Comparison of ENCODE assay signal across 31 cellular contexts in the genomic region with DNA sequence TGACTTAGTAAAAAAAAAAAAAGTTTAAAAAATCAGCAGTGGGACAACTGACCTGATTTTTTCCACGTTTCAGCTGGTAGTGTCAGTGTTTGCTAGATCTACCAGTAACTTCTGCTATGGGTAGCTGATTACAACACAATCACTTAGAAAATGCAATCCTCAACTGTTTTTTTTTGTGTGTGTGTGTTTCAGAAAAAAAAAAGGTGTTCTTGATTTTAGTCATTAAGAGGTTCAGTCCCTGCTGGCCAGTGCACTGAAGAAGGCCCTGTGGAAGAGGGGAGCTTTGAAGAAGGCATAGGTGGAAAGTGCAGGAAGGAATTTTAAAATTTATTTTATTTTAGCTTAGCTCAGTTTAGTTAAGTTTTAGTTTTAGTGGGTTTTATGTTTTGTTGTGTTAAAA. TPM values are rescaled to one million over a fixed set of nuclear protein-coding genes. Genes with fewer than 3 reads are reported as not detected.
DNase-seq lines count a peak whose midpoint lies in the region; ATAC-seq and TF ChIP-seq lines count a peak whose summit lies in the region.
"Had no signal": no experiment of that assay in that cellular context is flagged by ENCODE, and none has a peak within 500 bp of the region (broad histone marks: within the 10 kb centered on the region; RNA-seq: fewer than 3 reads in every experiment).

No MANE protein-coding gene starts in this region.

- H3K36me3 Mint-ChIP-seq in activated CD8-positive, alpha-beta memory T cell treated with anti-CD3 and anti-CD28 coated beads, Interleukin-2, amount 10 ng/mL, durations not matched to agents 7 days and 5 days = peaks cover 6% of the 10 kb centered on the region
- no peaks in the 10 kb centered on the region for H3K36me3 Mint-ChIP-seq in stimulated activated naive CD8-positive, alpha-beta T cell treated with anti-CD3 and anti-CD28 coated beads, Interleukin-15, Interleukin-2, amounts not matched to agents 100 ng/mL and 50 ng/mL, for 24 hours (ENCODE audit: low read depth)
- H3K36me3 Mint-ChIP-seq: activated naive CD8-positive, alpha-beta T cell; mesothelial cell of epicardium; stimulated activated naive B cell treated with anti-CD40 and anti-IgM and Interleukin-4, amounts not matched to agents 10 μg/mL and 1 μg/mL and 100 μg/mL, for 72 hours had no signal

- peaks cover 30% of the 10 kb centered on the region for H3K4me1 Mint-ChIP-seq in activated CD8-positive, alpha-beta memory T cell treated with anti-CD3 and anti-CD28 coated beads, Interleukin-2, amount 10 ng/mL, durations not matched to agents 7 days and 5 days
- peaks cover 37% of the 10 kb centered on the region for H3K4me1 Mint-ChIP-seq in stimulated activated naive CD8-positive, alpha-beta T cell treated with anti-CD3 and anti-CD28 coated beads, Interleukin-15, Interleukin-2, amounts not matched to agents 100 ng/mL and 50 ng/mL, for 24 hours (ENCODE audit: low read depth)
- H3K4me1 Mint-ChIP-seq: mesothelial cell of epicardium had no signal

- no peaks in the 10 kb centered on the region for H3K9me3 ChIP-seq in thyroid gland
- H3K9me3 ChIP-seq: A549, HAP-1, SJCRH30, testis, vagina had no signal

- TF ChIP-seq POLR2A in thyroid gland (IDR thresholded peaks at IDR 0.05) (no peak), GM18505 (IDR thresholded peaks at IDR 0.05; ENCODE audit: borderline replicate concordance, extremely low read depth, insufficient read depth, insufficient read length) (no peak)

- H3K27me3 ChIP-seq in HL-60 (ENCODE audit: insufficient read depth, poor library complexity, severe bottlenecking) = no peaks in the 10 kb centered on the region
- H3K27me3 ChIP-seq in thyroid gland = no peaks in the 10 kb centered on the region
- H3K27me3 ChIP-seq: SJCRH30, testis, vagina had no signal

- ATAC-seq in activated CD8-positive, alpha-beta memory T cell treated with anti-CD3 and anti-CD28 coated beads, Interleukin-2, amount 10 ng/mL, durations not matched to agents 7 days and 5 days = peak; percentile 22
- ATAC-seq in GM18505 (IDR thresholded peaks at IDR 0.05; ENCODE audit: unreplicated experiment) = no peak
- ATAC-seq: A549; effector memory CD8-positive, alpha-beta T cell; K562; naive thymus-derived CD4-positive, alpha-beta T cell; stimulated activated naive B cell treated with anti-CD40 and anti-IgM and Interleukin-4, amounts not matched to agents 10 μg/mL and 1 μg/mL and 100 μg/mL, for 72 hours had no signal

- peak overlapping the region; percentile 68 for H3K27ac ChIP-seq in HL-60 (replicated peaks)
- H3K27ac ChIP-seq in thyroid gland = no peak overlapping the region
- H3K27ac ChIP-seq: A549, SJCRH30, testis, vagina had no signal

- H3K4me3 ChIP-seq in HL-60 (replicated peaks; ENCODE audit: insufficient read depth, low read length) (no peak overlapping the region), thyroid gland (replicated peaks in 1 of 3) (no peak overlapping the region)
- H3K4me3 ChIP-seq: A549, HAP-1, K562, SJCRH30, testis, vagina had no signal

- no peak overlapping the region for H3K27ac Mint-ChIP-seq in activated CD8-positive, alpha-beta memory T cell treated with anti-CD3 and anti-CD28 coated beads, Interleukin-2, amount 10 ng/mL, durations not matched to agents 7 days and 5 days
- H3K27ac Mint-ChIP-seq in stimulated activated naive CD8-positive, alpha-beta T cell treated with anti-CD3 and anti-CD28 coated beads, Interleukin-15, Interleukin-2, amounts not matched to agents 100 ng/mL and 50 ng/mL, for 24 hours = peak overlapping the region; percentile 58
- H3K27ac Mint-ChIP-seq: mesothelial cell of epicardium; stimulated activated naive B cell treated with anti-CD40 and anti-IgM and Interleukin-4, amounts not matched to agents 10 μg/mL and 1 μg/mL and 100 μg/mL, for 72 hours had no signal

- TF ChIP-seq CTCF in HL-60 (IDR thresholded peaks at IDR 0.05; ENCODE audit: insufficient read depth, low read length) (no peak), thyroid gland (IDR thresholded peaks at IDR 0.05) (no peak)

- intact Hi-C loops in thyroid gland (cut with DNase I) = no loop called here

- no peaks in the 10 kb centered on the region for H3K4me1 ChIP-seq in thyroid gland
- H3K4me1 ChIP-seq: A549, HAP-1, SJCRH30, testis, vagina had no signal

- no peaks in the 10 kb centered on the region for H3K9me3 Mint-ChIP-seq in activated CD8-positive, alpha-beta memory T cell treated with anti-CD3 and anti-CD28 coated beads, Interleukin-2, amount 10 ng/mL, durations not matched to agents 7 days and 5 days (ENCODE audit: low read depth)
- H3K9me3 Mint-ChIP-seq in stimulated activated naive CD8-positive, alpha-beta T cell treated with anti-CD3 and anti-CD28 coated beads, Interleukin-15, Interleukin-2, amounts not matched to agents 100 ng/mL and 50 ng/mL, for 24 hours = no peaks in the 10 kb centered on the region
- H3K9me3 Mint-ChIP-seq: effector memory CD8-positive, alpha-beta T cell; mesothelial cell of epicardium; naive thymus-derived CD4-positive, alpha-beta T cell; stimulated activated naive B cell treated with anti-CD40 and anti-IgM and Interleukin-4, amounts not matched to agents 10 μg/mL and 1 μg/mL and 100 μg/mL, for 72 hours had no signal

- CTCF ChIA-PET in activated CD8-positive, alpha-beta memory T cell treated with anti-CD3 and anti-CD28 coated beads, Interleukin-2, amount 10 ng/mL, durations not matched to agents 7 days and 5 days (lab: Charles Lee) = interaction anchor here (1.0 to 1.2 kb wide), 2 partner anchors 10 to 26 kb away, joined by 3 read pairs; no protein-coding TSS in a partner anchor

- H3K4me3 Mint-ChIP-seq in activated CD8-positive, alpha-beta memory T cell treated with anti-CD3 and anti-CD28 coated beads, Interleukin-2, amount 10 ng/mL, durations not matched to agents 7 days and 5 days = no peak overlapping the region
- no peak overlapping the region for H3K4me3 Mint-ChIP-seq in stimulated activated naive CD8-positive, alpha-beta T cell treated with anti-CD3 and anti-CD28 coated beads, Interleukin-15, Interleukin-2, amounts not matched to agents 100 ng/mL and 50 ng/mL, for 24 hours
- H3K4me3 Mint-ChIP-seq: activated naive CD8-positive, alpha-beta T cell; effector memory CD8-positive, alpha-beta T cell; mesothelial cell of epicardium; naive thymus-derived CD4-positive, alpha-beta T cell; stimulated activated naive B cell treated with anti-CD40 and anti-IgM and Interleukin-4, amounts not matched to agents 10 μg/mL and 1 μg/mL and 100 μg/mL, for 72 hours had no signal

- 90 to 100% methylated on average over 1 of the region's 1 CpG for WGBS in thyroid gland, 2 donors

- H3K36me3 ChIP-seq in thyroid gland = no peaks in the 10 kb centered on the region
- H3K36me3 ChIP-seq: HAP-1, SJCRH30, vagina had no signal

- DNase-seq in activated CD8-positive, alpha-beta memory T cell treated with anti-CD3 and anti-CD28 coated beads, Interleukin-2, amount 10 ng/mL, durations not matched to agents 7 days and 5 days = no peak
- DNase-seq in activated CD8-positive, alpha-beta memory T cell treated with anti-CD3 and anti-CD28 coated beads, Interleukin-2, amount 50 U/mL, for 48 hours = no peak
- peak in 1 of 2 experiments; percentile 11 for DNase-seq in HL-60 (ENCODE audit: low read depth in 1 of 2, low spot score in 1 of 2)
- peak; percentile 11 for DNase-seq in SKM-1 (lab: John Stamatoyannopoulos, UW; ENCODE audit: unreplicated experiment)
- DNase-seq in NK-92 (lab: John Stamatoyannopoulos, UW; ENCODE audit: unreplicated experiment) = no peak
- no peak for DNase-seq in thyroid gland
- DNase-seq: activated CD4-positive, alpha-beta T cell treated with anti-CD3 and anti-CD28 coated beads for 1 hour; cortex of kidney; DMS153; effector memory CD8-positive, alpha-beta T cell; erythroblast; glutamatergic neuron; MM.1S; naive thymus-derived CD4-positive, alpha-beta T cell; NCI-H1436 treated with DMSO at 0.1 percent for 48 hours; NCI-H510A; occipital lobe; SJCRH30; stimulated activated CD4-positive, alpha-beta T cell treated with anti-CD3 and anti-CD28 coated beads, Interleukin-4, amount 100 ng/mL, for 4 hours; stimulated activated naive B cell treated with anti-CD40 and anti-IgM and Interleukin-4, amounts not matched to agents 10 μg/mL and 1 μg/mL and 100 μg/mL, for 72 hours; testis had no signal

- no peaks in the 10 kb centered on the region for H3K27me3 Mint-ChIP-seq in activated CD8-positive, alpha-beta memory T cell treated with anti-CD3 and anti-CD28 coated beads, Interleukin-2, amount 10 ng/mL, durations not matched to agents 7 days and 5 days
- H3K27me3 Mint-ChIP-seq in stimulated activated naive CD8-positive, alpha-beta T cell treated with anti-CD3 and anti-CD28 coated beads, Interleukin-15, Interleukin-2, amounts not matched to agents 100 ng/mL and 50 ng/mL, for 24 hours = no peaks in the 10 kb centered on the region
- H3K27me3 Mint-ChIP-seq: activated naive CD8-positive, alpha-beta T cell; effector memory CD8-positive, alpha-beta T cell; naive thymus-derived CD4-positive, alpha-beta T cell; stimulated activated naive B cell treated with anti-CD40 and anti-IgM and Interleukin-4, amounts not matched to agents 10 μg/mL and 1 μg/mL and 100 μg/mL, for 72 hours had no signal

RNA-seq across cellular contexts. Expression of a gene that starts 46.9 kb away (rescaled TPM):
- total RNA-seq in activated CD8-positive, alpha-beta memory T cell treated with anti-CD3 and anti-CD28 coated beads, Interleukin-2, amount 10 ng/mL, durations not matched to agents 7 days and 5 days = 10 to 100 TPM; 47.0 to 61.8 TPM
- total RNA-seq in thyroid gland = 1 to 10 TPM in 1 of 4 donors, under 1 TPM in 3; 0.20 to 1.7 (median 0.46) TPM
- total RNA-seq: astrocyte, mesothelial cell of epicardium, occipital lobe, pulmonary artery endothelial cell, SJCRH30, testis had no signal

Comparison
In these comparisons a context has a peak if more than half of its experiments do, and no peak if none do; other contexts are left out.
1. RNA of a gene that starts 46.9 kb away (total RNA-seq): 47.0 to 61.8 TPM in activated CD8-positive, alpha-beta memory T cell treated with anti-CD3 and anti-CD28 coated beads, Interleukin-2, amount 10 ng/mL, durations not matched to agents 7 days and 5 days; 0.20 to 1.7 TPM in thyroid gland; every median in the first group is over 10 times any median in the second.